In the genomic region with DNA sequence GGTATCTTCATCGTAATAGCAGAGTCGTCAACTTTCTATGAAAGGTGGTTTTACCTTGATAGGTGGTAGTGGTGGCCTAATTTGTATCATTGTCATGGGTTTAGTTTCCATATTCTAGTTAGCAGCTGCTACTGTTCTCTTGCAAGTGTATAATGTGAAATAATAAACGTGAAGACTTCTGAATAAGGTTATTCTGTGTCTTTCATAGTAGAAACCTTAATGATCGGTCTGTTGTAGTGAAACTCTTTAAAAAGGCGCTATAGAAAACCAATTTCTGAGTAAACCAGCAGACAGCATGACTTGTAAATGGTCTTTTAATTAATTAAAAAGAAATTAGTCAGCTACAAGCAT, we compare ENCODE assay signal across 8 cellular contexts. TPM values are rescaled to one million over a fixed set of nuclear protein-coding genes. Genes with fewer than 3 reads are reported as not detected.
DNase-seq lines count a peak whose midpoint lies in the region; ATAC-seq, FAIRE-seq and TF ChIP-seq lines count a peak whose summit lies in the region.

No MANE protein-coding gene starts in this region.

- in situ Hi-C loops in HepG2 (cut with HindIII; ENCODE audit: extremely low pct_ligation_motif_present, low pct_unique_long_range_greater_than_20kb), result no loop called here

- H3K27ac ChIP-seq in adrenal gland, result peak overlapping the region in 3 of 5 donors; percentile 20 to 100 (median 63)
- peak overlapping the region; percentile 61 for H3K27ac ChIP-seq in HepG2 (ENCODE audit: extremely low read length, insufficient read depth, low read length)
- peak overlapping the region; percentile 50 to 75 for H3K27ac ChIP-seq in testis

- H3K9me3 ChIP-seq in adrenal gland (replicated peaks in 1 of 3) (no peaks in the 10 kb centered on the region), HepG2 (ENCODE audit: low read length) (peaks cover 3% of the 10 kb centered on the region; the same call in 1 of the 2 replicates), testis (no peaks in the 10 kb centered on the region)

- H3K4me1 Mint-ChIP-seq in activated CD4-positive, alpha-beta T cell treated with anti-CD3 and anti-CD28 coated beads, Interleukin-2, amount 10 ng/mL, durations not matched to agents 7 days and 5 days, result peaks cover 49% of the 10 kb centered on the region

- POLR2A ChIA-PET in activated CD4-positive, alpha-beta T cell treated with anti-CD3 and anti-CD28 coated beads, Interleukin-2, amount 10 ng/mL, durations not matched to agents 7 days and 5 days (lab: Charles Lee), result interaction anchor here (0.8 kb wide), 1 partner anchor 73 kb away, joined by 4 read pairs; no protein-coding TSS in a partner anchor
- POLR2A ChIA-PET in HepG2 (lab: Yijun Ruan, JAX), result interaction anchor here (0.8 kb wide), 1 partner anchor 33 kb away, joined by 4 read pairs; the partner anchor contains the start of gene DYNC2I2

- no peak for TF ChIP-seq CTCF in adrenal gland (IDR thresholded peaks at IDR 0.05)
- no peak for TF ChIP-seq CTCF in HepG2 (CRISPR knock-in tag; IDR thresholded peaks at IDR 0.05)
- TF ChIP-seq CTCF in testis (IDR thresholded peaks at IDR 0.05), result no peak

- H3K27me3 Mint-ChIP-seq in activated CD4-positive, alpha-beta T cell treated with anti-CD3 and anti-CD28 coated beads, Interleukin-2, amount 10 ng/mL, durations not matched to agents 7 days and 5 days, result no peaks in the 10 kb centered on the region

- BruUV-seq in HepG2 (replicated peaks; lab: Mats Ljungman, UMichigan), result no TSS peak

- ATAC-seq in HepG2, result no peak

- WGBS in adrenal gland, 4 donors, result 10 to 14% (median 14%) methylated on average over 5 of the region's 5 CpGs
- WGBS in HepG2 (ENCODE audit: low lambda C conversion rate), result 2% methylated on average over 5 of the region's 5 CpGs
- WGBS in testis, 2 donors, result 10 to 11% methylated on average over 5 of the region's 5 CpGs

- H2AFZ ChIP-seq in HepG2 (ENCODE audit: low read length), result no peak overlapping the region

- no peak for TF ChIP-seq RAD21 in HepG2 (CRISPR knock-in tag; IDR thresholded peaks at IDR 0.05)

- peaks cover 43% of the 10 kb centered on the region for H3K36me3 Mint-ChIP-seq in activated CD4-positive, alpha-beta T cell treated with anti-CD3 and anti-CD28 coated beads, Interleukin-2, amount 10 ng/mL, durations not matched to agents 7 days and 5 days (ENCODE audit: low read depth)

- FAIRE-seq in HepG2 (lab: Jason Lieb, UNC), result no peak

- H3K27ac Mint-ChIP-seq in activated CD4-positive, alpha-beta T cell treated with anti-CD3 and anti-CD28 coated beads, Interleukin-2, amount 10 ng/mL, durations not matched to agents 7 days and 5 days, result peak overlapping the region; percentile 96

- TF ChIP-seq EP300 in HepG2 (IDR thresholded peaks at IDR 0.05; ENCODE audit: low read depth in 2 of 2, low read length in 2 of 2) (no peak), HepG2 (CRISPR knock-in tag; IDR thresholded peaks at IDR 0.05; ENCODE audit: borderline replicate concordance) (no peak)

- intact Hi-C loops in adrenal gland (cut with DNase I), result no loop called here
- intact Hi-C loops in HepG2 (cut with micrococcal nuclease; ENCODE audit: unreplicated experiment), result no loop called here
- intact Hi-C loops in testis (cut with DNase I; ENCODE audit: low total_unique reads), result no loop called here

- no peaks in the 10 kb centered on the region for H3K9me3 Mint-ChIP-seq in activated CD4-positive, alpha-beta T cell treated with anti-CD3 and anti-CD28 coated beads, Interleukin-2, amount 10 ng/mL, durations not matched to agents 7 days and 5 days

- H3K4me1 ChIP-seq in adrenal gland (replicated peaks in 1 of 2), result peaks cover 16 to 26% of the 10 kb centered on the region in 2 donors
- H3K4me1 ChIP-seq in HepG2 (ENCODE audit: insufficient read depth, low read length), result peaks cover 48% of the 10 kb centered on the region
- H3K4me1 ChIP-seq in testis, result peaks cover 15% of the 10 kb centered on the region

- CTCF ChIA-PET in activated CD4-positive, alpha-beta T cell treated with anti-CD3 and anti-CD28 coated beads, Interleukin-2, amount 10 ng/mL, durations not matched to agents 7 days and 5 days (lab: Charles Lee), result interaction anchor here (2.6 kb wide), 1 partner anchor 11 kb away, joined by 8 read pairs; the partner anchor contains the start of gene PKN3
- CTCF ChIA-PET in HepG2 (lab: Yijun Ruan, JAX; ENCODE audit: low intra/inter-chr PET ratio, low total read pairs), result no interaction called here

- TF ChIP-seq POLR2A in adrenal gland (IDR thresholded peaks at IDR 0.05) (no peak), HepG2 (IDR thresholded peaks at IDR 0.05; ENCODE audit: insufficient read depth in 1 of 2, low read depth in 2 of 2, low read length in 2 of 2) (no peak), testis (IDR thresholded peaks at IDR 0.05) (no peak)

- peaks cover 19% of the 10 kb centered on the region for H4K20me1 ChIP-seq in HepG2 (ENCODE audit: insufficient read depth, low read length)

- peaks cover 41% of the 10 kb centered on the region for H3K79me2 ChIP-seq in HepG2 (ENCODE audit: insufficient read depth, low read length)

- peak overlapping the region; percentile 74 for H3K4me2 ChIP-seq in HepG2 (ENCODE audit: low read depth, low read length)

- H3K4me3 Mint-ChIP-seq in activated CD4-positive, alpha-beta T cell treated with anti-CD3 and anti-CD28 coated beads, Interleukin-2, amount 10 ng/mL, durations not matched to agents 7 days and 5 days, result peak overlapping the region; percentile 96

- peak overlapping the region; percentile 83 for H3K9ac ChIP-seq in HepG2 (ENCODE audit: insufficient read depth, low read depth, low read length)

- peak overlapping the region in 3 of 4 donors; percentile 26 to 99 (median 31) for H3K4me3 ChIP-seq in adrenal gland
- H3K4me3 ChIP-seq in HepG2 (replicated peaks in 1 of 3; ENCODE audit: insufficient read depth in 1 of 3, low read depth in 2 of 3, low read length in 3 of 3), result peak overlapping the region; percentile 71 to 81 (median 77)
- H3K4me3 ChIP-seq in testis, result peak overlapping the region; percentile 79 to 96

- H3K27me3 ChIP-seq in adrenal gland (no peaks in the 10 kb centered on the region), HepG2 (ENCODE audit: control insufficient read depth in 1 of 2, insufficient read depth in 2 of 2, low read length in 2 of 2) (no peaks in the 10 kb centered on the region), testis (no peaks in the 10 kb centered on the region)

- no peak for DNase-seq in activated CD4-positive, alpha-beta T cell treated with anti-CD3 and anti-CD28 coated beads, Interleukin-2, amount 10 ng/mL, durations not matched to agents 7 days and 5 days
- DNase-seq in activated CD4-positive, alpha-beta T cell treated with anti-CD3 and anti-CD28 coated beads for 4 hours, result no peak
- DNase-seq in adrenal gland (no peak), HepG2 (ENCODE audit: low spot score) (no peak), testis (no peak), NCI-H187 (lab: John Stamatoyannopoulos, UW) (no peak), mucosa of gallbladder (ENCODE audit: low spot score) (no peak)
- DNase-seq in stimulated activated CD4-positive, alpha-beta T cell treated with anti-CD3 and anti-CD28 coated beads, Interleukin-4, amount 100 ng/mL, for 1 hour, result no peak

- H3K36me3 ChIP-seq in adrenal gland (replicated peaks in 1 of 2), result peaks cover 0 to 37% of the 10 kb centered on the region in 2 donors
- H3K36me3 ChIP-seq in HepG2 (replicated peaks in 1 of 2; ENCODE audit: control insufficient read depth in 1 of 2, insufficient read depth in 2 of 2, low read length in 2 of 2), result peaks cover 6 to 32% of the 10 kb centered on the region in 2 experiments; a peak in 4 of 5 replicates
- no peaks in the 10 kb centered on the region for H3K36me3 ChIP-seq in testis (ENCODE audit: low read depth, missing control alignments)

RNA-seq across cellular contexts. Expression of gene SET, which starts 1.6 kb away (rescaled TPM):
- 100 to 1,000 TPM; 476 to 482 TPM for total RNA-seq in activated CD4-positive, alpha-beta T cell treated with anti-CD3 and anti-CD28 coated beads, Interleukin-2, amount 10 ng/mL, durations not matched to agents 7 days and 5 days
- total RNA-seq in adrenal gland, result 100 to 1,000 TPM; 122 to 285 (median 184) TPM
- 100 to 1,000 TPM in 2 of 3 donors, 10 to 100 TPM in 1; 62.1 to 352 (median 105) TPM for polyA plus RNA-seq in adrenal gland
- 611 and 724 TPM in 2 replicates for total RNA-seq in HepG2 (2016; rRNA removed; fragmentation: Illumina TruSeq; extraction: Trizol)
- total RNA-seq in HepG2 (2016; cell fraction: cytosol; rRNA removed; fragmentation: Illumina TruSeq; extraction: Trizol; ENCODE audit: low read depth), result 134 and 142 TPM in 2 replicates
- total RNA-seq in HepG2 (2016; cell fraction: insoluble cytoplasmic fraction; rRNA removed; fragmentation: Illumina TruSeq; extraction: Trizol), result 623 and 704 TPM in 2 replicates
- total RNA-seq in HepG2 (2016; cell fraction: membrane; rRNA removed; fragmentation: Illumina TruSeq; extraction: Trizol), result 360 and 385 TPM in 2 replicates
- total RNA-seq in HepG2 (2016; cell fraction: nucleus; rRNA removed; fragmentation: Illumina TruSeq; extraction: Trizol), result 226 and 251 TPM in 2 replicates
- 72.8 and 94.2 TPM in 2 replicates for polyA plus RNA-seq in HepG2 (2011; rRNA removed)
- polyA plus RNA-seq in HepG2 (2011; cell fraction: cytosol; rRNA removed), result 44.1 and 56.3 TPM in 2 replicates
- polyA plus RNA-seq in HepG2 (2011; cell fraction: nucleus; rRNA removed), result 48.5 and 49.6 TPM in 2 replicates
- polyA plus RNA-seq in HepG2 (2012), result 275 and 331 TPM in 2 replicates
- 120 and 147 TPM in 2 replicates for polyA plus RNA-seq in HepG2 (2016; cell fraction: cytosol; fragmentation: Illumina TruSeq; extraction: Trizol; ENCODE audit: low read depth)
- polyA plus RNA-seq in HepG2 (2016; cell fraction: insoluble cytoplasmic fraction; fragmentation: Illumina TruSeq; extraction: Trizol; ENCODE audit: low read depth), result 668 and 723 TPM in 2 replicates
- 247 and 252 TPM in 2 replicates for polyA plus RNA-seq in HepG2 (2016; cell fraction: membrane; fragmentation: Illumina TruSeq; extraction: Trizol; ENCODE audit: low read depth)
- 360 TPM in 2 replicates for polyA plus RNA-seq in HepG2 (2016; cell fraction: nucleus; fragmentation: Illumina TruSeq; extraction: Trizol; ENCODE audit: insufficient read depth, low read depth)
- polyA minus RNA-seq in HepG2 (2011; rRNA and poly(A)+ RNA removed; ENCODE audit: low replicate concordance), result 44.1 and 254 TPM in 2 replicates
- 141 and 156 TPM in 2 replicates for polyA minus RNA-seq in HepG2 (2011; cell fraction: cytosol; rRNA and poly(A)+ RNA removed)
- 82.4 and 87.9 TPM in 2 replicates for polyA minus RNA-seq in HepG2 (2011; cell fraction: nucleus; rRNA and poly(A)+ RNA removed)
- total RNA-seq in testis, result 100 to 1,000 TPM; 113 to 142 TPM
- 159 TPM for polyA plus RNA-seq in testis (ENCODE audit: insufficient read depth, low read depth, low replicate concordance)
- total RNA-seq in mucosa of gallbladder, result 198 TPM

RNA-seq across cellular contexts. Expression of gene PKN3, which starts 11.6 kb away (rescaled TPM):
- 1 to 10 TPM; 8.2 to 9.1 TPM for total RNA-seq in activated CD4-positive, alpha-beta T cell treated with anti-CD3 and anti-CD28 coated beads, Interleukin-2, amount 10 ng/mL, durations not matched to agents 7 days and 5 days
- total RNA-seq in adrenal gland (1 to 10 TPM; 1.6 to 6.3 (median 4.1) TPM), HepG2 (2016; rRNA removed; fragmentation: Illumina TruSeq; extraction: Trizol) (8.3 and 13.2 TPM in 2 replicates), testis (1 to 10 TPM; 3.6 to 7.2 TPM), mucosa of gallbladder (9.4 TPM)
- polyA plus RNA-seq in adrenal gland (1 to 10 TPM in 2 of 3 donors, under 1 TPM in 1; 0.90 to 8.6 (median 8.1) TPM), HepG2 (2011; rRNA removed) (9.2 and 10.5 TPM in 2 replicates), testis (ENCODE audit: insufficient read depth, low read depth, low replicate concordance) (4.2 TPM)
- total RNA-seq in HepG2 (2016; cell fraction: cytosol; rRNA removed; fragmentation: Illumina TruSeq; extraction: Trizol; ENCODE audit: low read depth), result 3.5 and 3.9 TPM in 2 replicates
- 7.5 and 13.4 TPM in 2 replicates for total RNA-seq in HepG2 (2016; cell fraction: insoluble cytoplasmic fraction; rRNA removed; fragmentation: Illumina TruSeq; extraction: Trizol)
- 7.9 and 8.7 TPM in 2 replicates for total RNA-seq in HepG2 (2016; cell fraction: membrane; rRNA removed; fragmentation: Illumina TruSeq; extraction: Trizol)
- 9.4 and 10.2 TPM in 2 replicates for total RNA-seq in HepG2 (2016; cell fraction: nucleus; rRNA removed; fragmentation: Illumina TruSeq; extraction: Trizol)
- 7.2 and 10.2 TPM in 2 replicates for polyA plus RNA-seq in HepG2 (2011; cell fraction: cytosol; rRNA removed)
- polyA plus RNA-seq in HepG2 (2011; cell fraction: nucleus; rRNA removed), result 27.1 and 49.1 TPM in 2 replicates
- 5.4 and 6.9 TPM in 2 replicates for polyA plus RNA-seq in HepG2 (2012)
- polyA plus RNA-seq in HepG2 (2016; cell fraction: cytosol; fragmentation: Illumina TruSeq; extraction: Trizol; ENCODE audit: low read depth), result 3.8 and 4.1 TPM in 2 replicates
- polyA plus RNA-seq in HepG2 (2016; cell fraction: insoluble cytoplasmic fraction; fragmentation: Illumina TruSeq; extraction: Trizol; ENCODE audit: low read depth), result 13.4 and 15.9 TPM in 2 replicates
- 6.4 and 7.7 TPM in 2 replicates for polyA plus RNA-seq in HepG2 (2016; cell fraction: membrane; fragmentation: Illumina TruSeq; extraction: Trizol; ENCODE audit: low read depth)
- polyA plus RNA-seq in HepG2 (2016; cell fraction: nucleus; fragmentation: Illumina TruSeq; extraction: Trizol; ENCODE audit: insufficient read depth, low read depth), result 38.0 and 40.4 TPM in 2 replicates
- 23.6 and 48.2 TPM in 2 replicates for polyA minus RNA-seq in HepG2 (2011; rRNA and poly(A)+ RNA removed; ENCODE audit: low replicate concordance)
- 6.9 and 13.8 TPM in 2 replicates for polyA minus RNA-seq in HepG2 (2011; cell fraction: cytosol; rRNA and poly(A)+ RNA removed)
- 4.0 and 6.2 TPM in 2 replicates for polyA minus RNA-seq in HepG2 (2011; cell fraction: nucleus; rRNA and poly(A)+ RNA removed)

RNA-seq across cellular contexts. Expression of gene ZDHHC12, which starts 33.3 kb away (rescaled TPM):
- 10 to 100 TPM; 86.3 to 91.5 TPM for total RNA-seq in activated CD4-positive, alpha-beta T cell treated with anti-CD3 and anti-CD28 coated beads, Interleukin-2, amount 10 ng/mL, durations not matched to agents 7 days and 5 days
- total RNA-seq in adrenal gland (10 to 100 TPM; 15.5 to 97.4 (median 29.0) TPM), HepG2 (2016; rRNA removed; fragmentation: Illumina TruSeq; extraction: Trizol) (18.3 and 28.0 TPM in 2 replicates), testis (10 to 100 TPM; 36.4 to 57.5 TPM), mucosa of gallbladder (66.2 TPM)
- polyA plus RNA-seq in adrenal gland (10 to 100 TPM in 2 of 3 donors, 1 to 10 TPM in 1; 1.6 to 64.8 (median 33.1) TPM), HepG2 (2011; rRNA removed) (25.4 and 29.8 TPM in 2 replicates), testis (ENCODE audit: insufficient read depth, low read depth, low replicate concordance) (39.3 TPM)
- total RNA-seq in HepG2 (2016; cell fraction: cytosol; rRNA removed; fragmentation: Illumina TruSeq; extraction: Trizol; ENCODE audit: low read depth), result 51.5 and 53.9 TPM in 2 replicates
- total RNA-seq in HepG2 (2016; cell fraction: insoluble cytoplasmic fraction; rRNA removed; fragmentation: Illumina TruSeq; extraction: Trizol), result 16.7 and 27.4 TPM in 2 replicates
- 51.9 and 59.6 TPM in 2 replicates for total RNA-seq in HepG2 (2016; cell fraction: membrane; rRNA removed; fragmentation: Illumina TruSeq; extraction: Trizol)
- total RNA-seq in HepG2 (2016; cell fraction: nucleus; rRNA removed; fragmentation: Illumina TruSeq; extraction: Trizol), result 16.4 and 20.2 TPM in 2 replicates
- 15.9 and 40.6 TPM in 2 replicates for polyA plus RNA-seq in HepG2 (2011; cell fraction: cytosol; rRNA removed)
- polyA plus RNA-seq in HepG2 (2011; cell fraction: nucleus; rRNA removed), result 29.4 and 31.6 TPM in 2 replicates
- 11.6 and 12.2 TPM in 2 replicates for polyA plus RNA-seq in HepG2 (2012)
- 84.8 and 87.3 TPM in 2 replicates for polyA plus RNA-seq in HepG2 (2016; cell fraction: cytosol; fragmentation: Illumina TruSeq; extraction: Trizol; ENCODE audit: low read depth)
- 22.5 and 29.9 TPM in 2 replicates for polyA plus RNA-seq in HepG2 (2016; cell fraction: insoluble cytoplasmic fraction; fragmentation: Illumina TruSeq; extraction: Trizol; ENCODE audit: low read depth)
- 72.3 and 73.2 TPM in 2 replicates for polyA plus RNA-seq in HepG2 (2016; cell fraction: membrane; fragmentation: Illumina TruSeq; extraction: Trizol; ENCODE audit: low read depth)
- polyA plus RNA-seq in HepG2 (2016; cell fraction: nucleus; fragmentation: Illumina TruSeq; extraction: Trizol; ENCODE audit: insufficient read depth, low read depth), result 36.7 and 39.0 TPM in 2 replicates
- polyA minus RNA-seq in HepG2 (2011; rRNA and poly(A)+ RNA removed; ENCODE audit: low replicate concordance), result 29.6 and 45.3 TPM in 2 replicates
- polyA minus RNA-seq in HepG2 (2011; cell fraction: cytosol; rRNA and poly(A)+ RNA removed), result 11.2 and 11.3 TPM in 2 replicates
- polyA minus RNA-seq in HepG2 (2011; cell fraction: nucleus; rRNA and poly(A)+ RNA removed), result 6.6 and 8.6 TPM in 2 replicates

RNA-seq across cellular contexts. Expression of gene DYNC2I2, which starts 34.0 kb away (rescaled TPM):
- 10 to 100 TPM; 60.6 to 68.3 TPM for total RNA-seq in activated CD4-positive, alpha-beta T cell treated with anti-CD3 and anti-CD28 coated beads, Interleukin-2, amount 10 ng/mL, durations not matched to agents 7 days and 5 days
- total RNA-seq in adrenal gland (100 to 1,000 TPM in 2 of 8 donors, 10 to 100 TPM in 6; 23.1 to 192 (median 83.2) TPM), HepG2 (2016; rRNA removed; fragmentation: Illumina TruSeq; extraction: Trizol) (31.1 and 40.2 TPM in 2 replicates), testis (10 to 100 TPM; 78.4 to 96.7 TPM), mucosa of gallbladder (56.7 TPM)
- polyA plus RNA-seq in adrenal gland (100 to 1,000 TPM in 1 of 3 donors, 10 to 100 TPM in 1, 1 to 10 TPM in 1; 7.5 to 119 (median 91.6) TPM), HepG2 (2011; rRNA removed) (12.5 and 13.7 TPM in 2 replicates), testis (ENCODE audit: insufficient read depth, low read depth, low replicate concordance) (102 TPM)
- total RNA-seq in HepG2 (2016; cell fraction: cytosol; rRNA removed; fragmentation: Illumina TruSeq; extraction: Trizol; ENCODE audit: low read depth), result 35.7 and 35.9 TPM in 2 replicates
- 30.0 and 41.4 TPM in 2 replicates for total RNA-seq in HepG2 (2016; cell fraction: insoluble cytoplasmic fraction; rRNA removed; fragmentation: Illumina TruSeq; extraction: Trizol)
- total RNA-seq in HepG2 (2016; cell fraction: membrane; rRNA removed; fragmentation: Illumina TruSeq; extraction: Trizol), result 44.4 and 48.2 TPM in 2 replicates
- total RNA-seq in HepG2 (2016; cell fraction: nucleus; rRNA removed; fragmentation: Illumina TruSeq; extraction: Trizol), result 29.1 and 30.6 TPM in 2 replicates
- polyA plus RNA-seq in HepG2 (2011; cell fraction: cytosol; rRNA removed), result 8.1 and 18.6 TPM in 2 replicates
- 38.0 and 51.4 TPM in 2 replicates for polyA plus RNA-seq in HepG2 (2011; cell fraction: nucleus; rRNA removed)
- 3.2 and 5.6 TPM in 2 replicates for polyA plus RNA-seq in HepG2 (2012)
- 38.3 and 39.4 TPM in 2 replicates for polyA plus RNA-seq in HepG2 (2016; cell fraction: cytosol; fragmentation: Illumina TruSeq; extraction: Trizol; ENCODE audit: low read depth)
- polyA plus RNA-seq in HepG2 (2016; cell fraction: insoluble cytoplasmic fraction; fragmentation: Illumina TruSeq; extraction: Trizol; ENCODE audit: low read depth), result 29.4 and 33.1 TPM in 2 replicates
- 37.6 and 43.8 TPM in 2 replicates for polyA plus RNA-seq in HepG2 (2016; cell fraction: membrane; fragmentation: Illumina TruSeq; extraction: Trizol; ENCODE audit: low read depth)
- polyA plus RNA-seq in HepG2 (2016; cell fraction: nucleus; fragmentation: Illumina TruSeq; extraction: Trizol; ENCODE audit: insufficient read depth, low read depth), result 49.9 and 51.2 TPM in 2 replicates
- polyA minus RNA-seq in HepG2 (2011; rRNA and poly(A)+ RNA removed; ENCODE audit: low replicate concordance), result 21.4 and 223 TPM in 2 replicates
- 7.2 and 10.8 TPM in 2 replicates for polyA minus RNA-seq in HepG2 (2011; cell fraction: cytosol; rRNA and poly(A)+ RNA removed)
- polyA minus RNA-seq in HepG2 (2011; cell fraction: nucleus; rRNA and poly(A)+ RNA removed), result 9.3 and 12.7 TPM in 2 replicates

Comparison
In these comparisons a context has a peak if more than half of its experiments do, and no peak if none do; other contexts are left out.
1. H3K4me3 ChIP-seq: peak in every context shown above with its lines; median percentile 88 in testis; 77 in HepG2; 31 in adrenal gland.